ENCODE assay signal across 26 cellular contexts in genomic region chr1:200436436-200436835, GRCh38.
"Had no signal": no experiment of that assay in that cellular context is flagged by ENCODE, and none has a peak within 500 bp of the region (broad histone marks: within the 10 kb centered on the region; RNA-seq: fewer than 3 reads in every experiment).

No MANE protein-coding gene starts in this region.

- FAIRE-seq: pancreas, urothelium cell line had no signal

- ATAC-seq: mucosa of descending colon; naive thymus-derived CD4-positive, alpha-beta T cell; natural killer cell treated with Interleukin-12 subunit alpha and Interleukin-12 subunit beta and Interleukin-15 and Interleukin-18, amount 100 ng/mL, for 72 hours; pancreas; right cardiac atrium; sciatic nerve; stimulated activated naive B cell treated with anti-CD40 and anti-IgM and Interleukin-4, amounts not matched to agents 10 μg/mL and 1 μg/mL and 100 μg/mL, for 72 hours; stimulated activated naive CD8-positive, alpha-beta T cell treated with anti-CD3 and anti-CD28 coated beads, Interleukin-15, Interleukin-2, amounts not matched to agents 100 U/mL and 50 U/mL, for 24 hours; upper lobe of right lung had no signal

- H3K4me1 ChIP-seq: left ventricle myocardium inferior, prostate gland, testis, thyroid gland had no signal

- H3K27me3 Mint-ChIP-seq: natural killer cell treated with Interleukin-12 subunit alpha and Interleukin-12 subunit beta and Interleukin-15 and Interleukin-18, amount 100 ng/mL, for 72 hours had no signal

- H3K27me3 ChIP-seq: pancreas, stomach, testis, thyroid gland, transverse colon, upper lobe of right lung had no signal

- H3K4me3 ChIP-seq: left ventricle myocardium inferior, lung, mucosa of descending colon, pancreas, prostate gland, skin epidermis, stomach, testis, thyroid gland, transverse colon, upper lobe of right lung had no signal

- H3K9me3 Mint-ChIP-seq: natural killer cell treated with Interleukin-12 subunit alpha and Interleukin-12 subunit beta and Interleukin-15 and Interleukin-18, amount 100 ng/mL, for 72 hours; stimulated activated naive B cell treated with anti-CD40 and anti-IgM and Interleukin-4, amounts not matched to agents 10 μg/mL and 1 μg/mL and 100 μg/mL, for 72 hours had no signal

- DNase-seq: islet precursor cell; left ventricle myocardium inferior; midbrain; mucosa of descending colon; naive thymus-derived CD4-positive, alpha-beta T cell; pancreas; posterior cingulate gyrus; retina; right cardiac atrium; stimulated activated CD4-positive, alpha-beta T cell treated with anti-CD3 and anti-CD28 coated beads, Interleukin-12 subunit alpha, Interleukin-12 subunit beta, amount 100 ng/mL, for 4 hours; stimulated activated CD4-positive, alpha-beta T cell treated with anti-CD3 and anti-CD28 coated beads, Interleukin-15, amount 100 ng/mL, for 24 hours; stimulated activated CD4-positive, alpha-beta T cell treated with anti-CD3 and anti-CD28 coated beads, Interleukin-2, amount 100 ng/mL, for 24 hours; stimulated activated CD4-positive, alpha-beta T cell treated with anti-CD3 and anti-CD28 coated beads, Interleukin-4, amount 100 ng/mL, for 1 hour; stimulated activated naive B cell treated with anti-CD40 and anti-IgM and Interleukin-4, amounts not matched to agents 10 μg/mL and 1 μg/mL and 100 μg/mL, for 72 hours; stimulated activated naive CD8-positive, alpha-beta T cell treated with anti-CD3 and anti-CD28 coated beads, Interleukin-15, Interleukin-2, amounts not matched to agents 100 U/mL and 50 U/mL, for 24 hours; stomach; testis; thyroid gland; transverse colon; upper lobe of right lung had no signal

- H3K36me3 Mint-ChIP-seq: natural killer cell treated with Interleukin-12 subunit alpha and Interleukin-12 subunit beta and Interleukin-15 and Interleukin-18, amount 100 ng/mL, for 72 hours had no signal

- H3K36me3 ChIP-seq: left ventricle myocardium inferior, pancreas, prostate gland, stomach, thyroid gland, transverse colon, upper lobe of right lung had no signal

- H3K4me3 Mint-ChIP-seq: stimulated activated naive B cell treated with anti-CD40 and anti-IgM and Interleukin-4, amounts not matched to agents 10 μg/mL and 1 μg/mL and 100 μg/mL, for 72 hours had no signal

- H3K27ac Mint-ChIP-seq: naive thymus-derived CD4-positive, alpha-beta T cell; natural killer cell treated with Interleukin-12 subunit alpha and Interleukin-12 subunit beta and Interleukin-15 and Interleukin-18, amount 100 ng/mL, for 72 hours; stimulated activated naive B cell treated with anti-CD40 and anti-IgM and Interleukin-4, amounts not matched to agents 10 μg/mL and 1 μg/mL and 100 μg/mL, for 72 hours had no signal

- H3K27ac ChIP-seq: left ventricle myocardium inferior, pancreas, prostate gland, skin epidermis, stomach, testis, thyroid gland, transverse colon, upper lobe of right lung had no signal

- H3K9me3 ChIP-seq: left ventricle myocardium inferior, mucosa of descending colon, pancreas, prostate gland, stomach, testis, thyroid gland, transverse colon, upper lobe of right lung had no signal
